In genomic region chr19:29941828-29942403, GRCh38 we compare ENCODE assay signal across 1 cellular context.
TF ChIP-seq lines count a peak whose summit lies in the region.

Gene URI1 (plus strand): TSS chr19:29942239. CDS start chr19:29942548, 309 bp downstream.

TF ChIP-seq in K562, 482 proteins besides CTCF, POLR2A, EP300 and RAD21 (continued from another document and continues in another):
- TF ChIP-seq ZNF518B (CRISPR knock-in tag; IDR thresholded peaks at IDR 0.05): no peak
- TF ChIP-seq ZNF696 (CRISPR knock-in tag; conservative IDR thresholded peaks at IDR 0.05): no peak
- TF ChIP-seq PRDM10 (IDR thresholded peaks at IDR 0.05; ENCODE audit: partially characterized antibody): no peak
- no peak for TF ChIP-seq TRIM24 (IDR thresholded peaks at IDR 0.05)
- TF ChIP-seq LARP7 (IDR thresholded peaks at IDR 0.05): no peak
- TF ChIP-seq ZNF121 (CRISPR knock-in tag; conservative IDR thresholded peaks at IDR 0.05): no peak
- TF ChIP-seq LCOR (CRISPR knock-in tag; IDR thresholded peaks at IDR 0.05): no peak
- TF ChIP-seq ADNP (tag; IDR thresholded peaks at IDR 0.05): no peak
- no peak for TF ChIP-seq SMAD2 (IDR thresholded peaks at IDR 0.05; ENCODE audit: low read depth, low read length)
- no peak for TF ChIP-seq BRD4 (IDR thresholded peaks at IDR 0.05)
- no peak for TF ChIP-seq HMBOX1 (IDR thresholded peaks at IDR 0.05)
- no peak for TF ChIP-seq ZC3H11A (IDR thresholded peaks at IDR 0.05; ENCODE audit: low read depth, low read length)
- TF ChIP-seq FOXP4 (CRISPR knock-in tag; IDR thresholded peaks at IDR 0.05; ENCODE audit: borderline replicate concordance): no peak
- no peak for TF ChIP-seq ZBTB12 (CRISPR knock-in tag; IDR thresholded peaks at IDR 0.05)
- TF ChIP-seq MYC (IDR thresholded peaks at IDR 0.05; ENCODE audit: low read depth, low read length): peak; percentile 98
- 0 out of 2 replicates have a peak, but pooled peaks have one; percentile 39 for TF ChIP-seq MYC (CRISPR knock-in tag; IDR thresholded peaks at IDR 0.05; ENCODE audit: borderline replicate concordance, low read depth)
- TF ChIP-seq ZNF232 (CRISPR knock-in tag; IDR thresholded peaks at IDR 0.05): no peak
- TF ChIP-seq CHAMP1 (IDR thresholded peaks at IDR 0.05): no peak
- peak; percentile 91 for TF ChIP-seq POLR2H (tag; IDR thresholded peaks at IDR 0.05; ENCODE audit: low read depth)
- peak; percentile 84; the same call in 1 of the 2 replicates for TF ChIP-seq PHF8 (IDR thresholded peaks at IDR 0.05; ENCODE audit: borderline replicate concordance, low read length)
- TF ChIP-seq JUNB (CRISPR knock-in tag; conservative IDR thresholded peaks at IDR 0.05): no peak
- no peak for TF ChIP-seq ZFP36 (IDR thresholded peaks at IDR 0.05; ENCODE audit: low read depth, low read length, partially characterized antibody)
- 0 out of 2 replicates have a peak, but pooled peaks have one; percentile 4 for TF ChIP-seq GABPB1 (CRISPR knock-in tag; IDR thresholded peaks at IDR 0.05)
- TF ChIP-seq MYBL2 (IDR thresholded peaks at IDR 0.05; ENCODE audit: low read depth): no peak
- TF ChIP-seq MYBL2 (CRISPR knock-in tag; IDR thresholded peaks at IDR 0.05; ENCODE audit: borderline replicate concordance): no peak
- no peak for TF ChIP-seq ZBTB49 (CRISPR knock-in tag; IDR thresholded peaks at IDR 0.05; ENCODE audit: borderline replicate concordance)
- no peak for TF ChIP-seq GTF2E2 (tag; IDR thresholded peaks at IDR 0.05)
- no peak for TF ChIP-seq PCBP2 (IDR thresholded peaks at IDR 0.05; ENCODE audit: low read depth, low read length, poor library complexity, severe bottlenecking)
- no peak for TF ChIP-seq PYGO2 (tag; IDR thresholded peaks at IDR 0.05)
- TF ChIP-seq MECOM (CRISPR knock-in tag; IDR thresholded peaks at IDR 0.05): no peak
- no peak for TF ChIP-seq GATA2 (CRISPR knock-in tag; IDR thresholded peaks at IDR 0.05)
- no peak for TF ChIP-seq TCF7L2 (IDR thresholded peaks at IDR 0.05; ENCODE audit: low read depth, low read length)
- no peak for TF ChIP-seq NFIC (IDR thresholded peaks at IDR 0.05)
- no peak for TF ChIP-seq TAL1 (IDR thresholded peaks at IDR 0.05)
- TF ChIP-seq MAX (CRISPR knock-in tag; IDR thresholded peaks at IDR 0.05): no peak; the same call in none of the 2 replicates
- no peak for TF ChIP-seq SREBF2 (CRISPR knock-in tag; IDR thresholded peaks at IDR 0.05)
- no peak for TF ChIP-seq BRF2 (IDR thresholded peaks at IDR 0.05; ENCODE audit: borderline replicate concordance, insufficient read depth, insufficient read length)
- TF ChIP-seq ZNF507 (tag; conservative IDR thresholded peaks at IDR 0.05): no peak
- no peak for TF ChIP-seq ARHGAP35 (IDR thresholded peaks at IDR 0.05; ENCODE audit: partially characterized antibody)
- TF ChIP-seq CBFB (CRISPR knock-in tag; IDR thresholded peaks at IDR 0.05): no peak
- no peak for TF ChIP-seq E2F3 (CRISPR knock-in tag; IDR thresholded peaks at IDR 0.05)
- no peak for TF ChIP-seq HDGF (IDR thresholded peaks at IDR 0.05)
- no peak for TF ChIP-seq HNRNPLL (IDR thresholded peaks at IDR 0.05; ENCODE audit: low read depth, low read length, poor library complexity, severe bottlenecking)
- peak; percentile 64 for TF ChIP-seq BHLHE40 (IDR thresholded peaks at IDR 0.05; ENCODE audit: low read length)
- no peak for TF ChIP-seq ZBED1 (IDR thresholded peaks at IDR 0.05)
- no peak for TF ChIP-seq CLOCK (CRISPR knock-in tag; IDR thresholded peaks at IDR 0.05; ENCODE audit: borderline replicate concordance)
